In genomic region chr21:45147473-45148315, GRCh38 we compare ENCODE assay signal across 25 cellular contexts.
DNase-seq lines count a peak whose midpoint lies in the region; ATAC-seq and TF ChIP-seq lines count a peak whose summit lies in the region.
"Had no signal": no experiment of that assay in that cellular context is flagged by ENCODE, and none has a peak within 500 bp of the region (broad histone marks: within the 10 kb centered on the region; RNA-seq: fewer than 3 reads in every experiment).

No MANE protein-coding gene starts in this region.

- H3K9me3 Mint-ChIP-seq in MCF 10A (ENCODE audit: unreplicated experiment): no peaks in the 10 kb centered on the region
- H3K9me3 Mint-ChIP-seq in nephron progenitor cell: no peaks in the 10 kb centered on the region
- H3K9me3 Mint-ChIP-seq in type B pancreatic cell: no peaks in the 10 kb centered on the region
- no peaks in the 10 kb centered on the region for H3K9me3 Mint-ChIP-seq in endothelial cell (ENCODE audit: unreplicated experiment)
- H3K9me3 Mint-ChIP-seq: activated B cell treated with CpG ODN at 0.5 μM for 24 hours, nephron had no signal

- peak overlapping the region; percentile 6 for H3K4me2 ChIP-seq in mammary epithelial cell (ENCODE audit: insufficient read depth, low read depth, low read length)
- H3K4me2 ChIP-seq: hepatocyte had no signal

- H3K4me3 ChIP-seq in mammary epithelial cell (replicated peaks in 1 of 3; ENCODE audit: insufficient read depth in 1 of 3, low read depth in 2 of 3, low read length in 3 of 3): no peak overlapping the region
- no peak overlapping the region for H3K4me3 ChIP-seq in RWPE2 (ENCODE audit: severe bottlenecking)
- H3K4me3 ChIP-seq: adrenal gland, breast epithelium, hepatocyte had no signal

- H3K4me1 Mint-ChIP-seq in MCF 10A (ENCODE audit: insufficient read depth, unreplicated experiment) (peaks cover 24% of the 10 kb centered on the region), nephron progenitor cell (peaks cover 48% of the 10 kb centered on the region), type B pancreatic cell (ENCODE audit: unreplicated experiment) (peaks cover 27% of the 10 kb centered on the region), endothelial cell (ENCODE audit: unreplicated experiment) (peaks cover 12% of the 10 kb centered on the region)

- intact Hi-C loops in mammary epithelial cell (cut with micrococcal nuclease) (no loop called here), MCF 10A (cut with micrococcal nuclease) (no loop called here)

- no peak for TF ChIP-seq CTCF in mammary epithelial cell (conservative IDR thresholded peaks at IDR 0.05 in 1 of 2, IDR thresholded peaks at IDR 0.05 in 1 of 2; ENCODE audit: extremely low read depth in 1 of 2, insufficient read depth in 1 of 2, low read depth in 1 of 2, low read length in 2 of 2)
- no peak for TF ChIP-seq CTCF in MCF 10A (IDR thresholded peaks at IDR 0.05; ENCODE audit: unreplicated experiment)
- no peak for TF ChIP-seq CTCF in RWPE2 (IDR thresholded peaks at IDR 0.05; ENCODE audit: poor library complexity, severe bottlenecking)
- TF ChIP-seq CTCF in nephron progenitor cell (IDR thresholded peaks at IDR 0.05): no peak
- no peak for TF ChIP-seq CTCF in type B pancreatic cell (conservative IDR thresholded peaks at IDR 0.05)
- no peak for TF ChIP-seq CTCF in endothelial cell (IDR thresholded peaks at IDR 0.05; ENCODE audit: unreplicated experiment)

- H3K27ac Mint-ChIP-seq in MCF 10A (ENCODE audit: low read depth, unreplicated experiment) (no peak overlapping the region), nephron progenitor cell (peak overlapping the region; percentile 31), type B pancreatic cell (no peak overlapping the region), endothelial cell (ENCODE audit: unreplicated experiment) (no peak overlapping the region)
- H3K27ac Mint-ChIP-seq: activated B cell treated with CpG ODN at 0.5 μM for 24 hours, nephron had no signal

- H3K4me1 ChIP-seq in mammary epithelial cell (ENCODE audit: insufficient read depth, low read length): peaks cover 28% of the 10 kb centered on the region
- no peaks in the 10 kb centered on the region for H3K4me1 ChIP-seq in RWPE2 (ENCODE audit: insufficient read depth, poor library complexity, severe bottlenecking)
- H3K4me1 ChIP-seq: breast epithelium had no signal

- no peaks in the 10 kb centered on the region for H3K27me3 Mint-ChIP-seq in MCF 10A (ENCODE audit: insufficient read depth, unreplicated experiment)
- peaks cover 6% of the 10 kb centered on the region for H3K27me3 Mint-ChIP-seq in nephron progenitor cell (ENCODE audit: low read depth, poor library complexity)
- H3K27me3 Mint-ChIP-seq in type B pancreatic cell: no peaks in the 10 kb centered on the region
- peaks cover 4% of the 10 kb centered on the region for H3K27me3 Mint-ChIP-seq in endothelial cell (ENCODE audit: unreplicated experiment)
- H3K27me3 Mint-ChIP-seq: activated B cell treated with CpG ODN at 0.5 μM for 24 hours had no signal

- H4K20me1 ChIP-seq in mammary epithelial cell (ENCODE audit: insufficient read depth, low read length): no peaks in the 10 kb centered on the region

- DNase-seq in mammary epithelial cell: peak; percentile 41
- no peak for DNase-seq in MCF 10A (ENCODE audit: unreplicated experiment)
- no peak for DNase-seq in RWPE2 (ENCODE audit: low spot score)
- DNase-seq in nephron progenitor cell: no peak
- DNase-seq in type B pancreatic cell (ENCODE audit: extremely low spot score, unreplicated experiment): peak; percentile 58
- no peak for DNase-seq in activated CD4-positive, CD25-positive, alpha-beta regulatory T cell (lab: John Stamatoyannopoulos, UW)
- no peak for DNase-seq in NCI-H1930 (lab: John Stamatoyannopoulos, UW)
- no peak for DNase-seq in endothelial cell (ENCODE audit: low spot score)
- DNase-seq: activated B cell treated with CpG ODN at 0.5 μM for 24 hours; activated CD4-positive, alpha-beta T cell treated with anti-CD3 and anti-CD28 coated beads, Interleukin-2, amount 50 U/mL, for 48 hours; activated naive CD4-positive, alpha-beta T cell treated with Interleukin-2 at 50 U/mL for 16 hours; activated T-cell treated with anti-CD3 and anti-CD28 coated beads, Interleukin-2, amount 50 U/mL, for 1 hour; C1 segment of cervical spinal cord; effector memory CD4-positive, alpha-beta T cell; foreskin melanocyte; NCI-H1092 treated with DMSO at 0.1 percent for 48 hours; NCI-H187 treated with DMSO at 0.1 percent for 48 hours; NCI-H82; T1000 had no signal

- H3K27me3 ChIP-seq in mammary epithelial cell (ENCODE audit: insufficient read depth, low read length): no peaks in the 10 kb centered on the region
- no peaks in the 10 kb centered on the region for H3K27me3 ChIP-seq in RWPE2 (ENCODE audit: insufficient read depth, poor library complexity, severe bottlenecking)
- H3K27me3 ChIP-seq: adrenal gland, breast epithelium, hepatocyte had no signal

- H3K9me3 ChIP-seq in mammary epithelial cell (replicated peaks; ENCODE audit: insufficient read depth, low read length) (no peaks in the 10 kb centered on the region), RWPE2 (ENCODE audit: severe bottlenecking) (no peaks in the 10 kb centered on the region)
- H3K9me3 ChIP-seq: adrenal gland, breast epithelium had no signal

- CTCF ChIA-PET in mammary epithelial cell (lab: Charles Lee; ENCODE audit: low non-redundant PET) (no interaction called here), MCF 10A (lab: Yijun Ruan, JAX) (interaction anchor here (3.3 kb wide), 1 partner anchor 10 kb away, joined by 22 read pairs; no protein-coding TSS in a partner anchor)

- in situ Hi-C loops in mammary epithelial cell (cut with MboI; ENCODE audit: low sequenced_read_pairs in 2 of 2): loop anchor here (10.0 kb wide), 1 partner anchor 297 kb away; no protein-coding TSS in a partner anchor

- BruUV-seq in mammary epithelial cell (replicated peaks; lab: Mats Ljungman, UMichigan): no TSS peak
- BruUV-seq in MCF 10A (replicated peaks; lab: Mats Ljungman, UMichigan): no TSS peak

- peak; percentile 52; the same call in 2 of the 3 replicates for ATAC-seq in RWPE2 (ENCODE audit: low read depth)
- ATAC-seq: esophagus mucosa, left lobe of liver had no signal

- H3K79me2 ChIP-seq in mammary epithelial cell (ENCODE audit: insufficient read depth, low read length): no peaks in the 10 kb centered on the region
- H3K79me2 ChIP-seq: hepatocyte had no signal

- H3K4me3 Mint-ChIP-seq in MCF 10A (ENCODE audit: unreplicated experiment) (no peak overlapping the region), nephron progenitor cell (no peak overlapping the region), type B pancreatic cell (no peak overlapping the region), endothelial cell (ENCODE audit: unreplicated experiment) (no peak overlapping the region)
- H3K4me3 Mint-ChIP-seq: activated B cell treated with CpG ODN at 0.5 μM for 24 hours, nephron had no signal

- no peak overlapping the region for H3K9ac ChIP-seq in mammary epithelial cell (ENCODE audit: insufficient read depth, low read length)

- WGBS in mammary epithelial cell (ENCODE audit: low coverage, missing lambda C conversion rate): 56% methylated on average over 25 of the region's 30 CpGs

- H2AFZ ChIP-seq in mammary epithelial cell (ENCODE audit: low read depth, low read length): no peak overlapping the region
- H2AFZ ChIP-seq: hepatocyte had no signal

- H3K36me3 Mint-ChIP-seq in MCF 10A (ENCODE audit: insufficient read depth, unreplicated experiment) (peaks cover 6% of the 10 kb centered on the region), nephron progenitor cell (ENCODE audit: low read depth) (no peaks in the 10 kb centered on the region), type B pancreatic cell (no peaks in the 10 kb centered on the region), endothelial cell (ENCODE audit: low read depth, unreplicated experiment) (peaks cover 9% of the 10 kb centered on the region)

- dilution Hi-C loops in mammary epithelial cell (cut with HindIII; ENCODE audit: low sequenced_read_pairs): loop anchor here (5.0 kb wide), 1 partner anchor 95 kb away; no protein-coding TSS in a partner anchor

- H3K36me3 ChIP-seq in mammary epithelial cell (ENCODE audit: insufficient read depth, low read length) (peaks cover 7% of the 10 kb centered on the region), RWPE2 (ENCODE audit: low read depth) (peaks cover 6% of the 10 kb centered on the region)
- H3K36me3 ChIP-seq: adrenal gland, breast epithelium had no signal

- H3K27ac ChIP-seq in mammary epithelial cell (ENCODE audit: insufficient read depth, low read depth, low read length): no peak overlapping the region
- no peak overlapping the region for H3K27ac ChIP-seq in RWPE2 (ENCODE audit: poor library complexity, severe bottlenecking)
- H3K27ac ChIP-seq: adrenal gland, breast epithelium, hepatocyte had no signal

- POLR2A ChIA-PET in MCF 10A (lab: Yijun Ruan, JAX): no interaction called here

Comparison
In these comparisons a context has a peak if more than half of its experiments do, and no peak if none do; other contexts are left out.
1. DNase-seq: peak in mammary epithelial cell (single experiment) and type B pancreatic cell (single experiment); none in MCF 10A (single experiment), RWPE2 (single experiment), nephron progenitor cell (single experiment), activated CD4-positive, CD25-positive, alpha-beta regulatory T cell (0 of 4), NCI-H1930 (0 of 2) and endothelial cell (single experiment).